ENCODE assay signal across 1 cellular context in the genomic region with DNA sequence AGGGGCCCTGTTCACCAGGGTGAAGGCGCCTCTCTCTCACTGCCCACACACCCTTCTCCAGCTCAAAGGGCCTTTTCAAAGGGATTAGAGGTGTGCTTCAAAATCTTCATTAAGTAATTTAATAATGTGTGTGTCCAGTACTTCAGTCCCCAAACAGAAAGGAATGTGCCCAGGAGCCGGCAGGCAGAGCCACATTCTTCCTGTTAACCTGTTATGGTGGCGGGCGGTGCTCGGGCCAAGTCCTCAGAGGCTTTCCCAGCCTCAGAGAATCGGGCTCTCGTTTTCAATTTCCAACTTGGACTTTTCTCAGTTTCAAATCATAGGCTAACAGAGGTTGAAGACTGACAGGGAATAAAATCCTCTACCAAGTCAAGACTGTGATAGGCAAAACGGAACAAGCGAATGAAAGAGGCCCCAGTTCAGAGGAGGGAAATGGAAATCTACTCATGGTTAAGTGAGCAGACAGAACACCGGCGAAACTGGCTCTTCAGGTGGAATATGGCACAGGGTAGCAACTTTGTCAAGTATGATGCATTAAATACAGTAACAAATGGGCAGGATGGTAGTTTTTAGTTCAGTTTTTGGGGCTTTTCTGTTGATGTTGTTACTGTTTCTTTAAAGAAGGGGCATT.
TF ChIP-seq lines count a peak whose summit lies in the region.

No MANE protein-coding gene starts in this region.

TF ChIP-seq in GM12878, 131 proteins besides CTCF, POLR2A, EP300 and RAD21:
- TF ChIP-seq SUPT20H (IDR thresholded peaks at IDR 0.05; ENCODE audit: borderline replicate concordance, control insufficient read depth, low read depth, low read length) (no peak), ELK1 (IDR thresholded peaks at IDR 0.05; ENCODE audit: low read depth, low read length) (no peak), TCF7 (IDR thresholded peaks at IDR 0.05; ENCODE audit: borderline replicate concordance) (no peak), MEF2B (IDR thresholded peaks at IDR 0.05; ENCODE audit: partially characterized antibody, poor library complexity, severe bottlenecking) (no peak), LARP7 (IDR thresholded peaks at IDR 0.05) (no peak), BACH1 (IDR thresholded peaks at IDR 0.05; ENCODE audit: borderline replicate concordance) (no peak), ZBTB33 (IDR thresholded peaks at IDR 0.05) (no peak), SMAD1 (IDR thresholded peaks at IDR 0.05; ENCODE audit: low read depth, partially characterized antibody) (no peak), KDM1A (IDR thresholded peaks at IDR 0.05; ENCODE audit: borderline replicate concordance) (no peak), ETV6 (conservative IDR thresholded peaks at IDR 0.05 in 1 of 2, IDR thresholded peaks at IDR 0.05 in 1 of 2; ENCODE audit: borderline replicate concordance in 1 of 2, low read depth in 1 of 2) (no peak), ZNF207 (IDR thresholded peaks at IDR 0.05; ENCODE audit: borderline replicate concordance) (no peak), POLR2AphosphoS5 (IDR thresholded peaks at IDR 0.05; ENCODE audit: low read length) (no peak), HDAC6 (IDR thresholded peaks at IDR 0.05; ENCODE audit: unreplicated experiment) (no peak), SREBF2 (IDR thresholded peaks at IDR 0.05; ENCODE audit: low read length) (no peak), CBX3 (IDR thresholded peaks at IDR 0.05; ENCODE audit: borderline replicate concordance, low read depth) (no peak), HSF1 (IDR thresholded peaks at IDR 0.05; ENCODE audit: low read depth, low read length) (no peak), CHD1 (IDR thresholded peaks at IDR 0.05; ENCODE audit: low read depth, low read length) (no peak), DPF2 (IDR thresholded peaks at IDR 0.05) (no peak), IKZF2 (IDR thresholded peaks at IDR 0.05) (no peak)
- TF ChIP-seq, protein P1, sequence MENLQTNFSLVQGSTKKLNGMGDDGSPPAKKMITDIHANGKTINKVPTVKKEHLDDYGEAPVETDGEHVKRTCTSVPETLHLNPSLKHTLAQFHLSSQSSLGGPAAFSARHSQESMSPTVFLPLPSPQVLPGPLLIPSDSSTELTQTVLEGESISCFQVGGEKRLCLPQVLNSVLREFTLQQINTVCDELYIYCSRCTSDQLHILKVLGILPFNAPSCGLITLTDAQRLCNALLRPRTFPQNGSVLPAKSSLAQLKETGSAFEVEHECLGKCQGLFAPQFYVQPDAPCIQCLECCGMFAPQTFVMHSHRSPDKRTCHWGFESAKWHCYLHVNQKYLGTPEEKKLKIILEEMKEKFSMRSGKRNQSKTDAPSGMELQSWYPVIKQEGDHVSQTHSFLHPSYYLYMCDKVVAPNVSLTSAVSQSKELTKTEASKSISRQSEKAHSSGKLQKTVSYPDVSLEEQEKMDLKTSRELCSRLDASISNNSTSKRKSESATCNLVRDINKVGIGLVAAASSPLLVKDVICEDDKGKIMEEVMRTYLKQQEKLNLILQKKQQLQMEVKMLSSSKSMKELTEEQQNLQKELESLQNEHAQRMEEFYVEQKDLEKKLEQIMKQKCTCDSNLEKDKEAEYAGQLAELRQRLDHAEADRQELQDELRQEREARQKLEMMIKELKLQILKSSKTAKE (IDR thresholded peaks at IDR 0.05; ENCODE audit: low read depth, poor library complexity, severe bottlenecking), result no peak
